In the genomic region with DNA sequence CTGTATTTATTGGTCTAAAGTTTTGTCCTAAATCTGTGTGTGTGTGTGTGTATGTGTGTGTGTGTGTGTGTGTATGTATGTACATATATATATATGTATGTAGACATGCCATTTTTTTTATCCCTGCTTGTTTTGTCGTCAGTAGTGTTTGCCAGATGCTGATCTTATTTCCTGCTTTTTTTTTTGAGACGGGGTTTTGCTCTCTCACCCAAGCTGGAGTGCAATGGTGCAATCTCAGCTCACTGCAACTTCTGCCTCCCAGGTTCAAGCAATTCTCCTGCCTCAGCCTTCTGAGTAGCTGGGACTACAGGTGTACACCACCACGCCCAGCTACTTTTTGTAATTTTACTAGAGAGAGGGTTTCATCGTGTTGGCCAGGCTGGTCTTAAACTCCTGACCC, we compare ENCODE assay signal across 8 cellular contexts. TPM values are rescaled to one million over a fixed set of nuclear protein-coding genes. Genes with fewer than 3 reads are reported as not detected.
A peak's percentile ranks its signal among the peaks of the same experiment; 100 is the strongest.
DNase-seq lines count a peak whose midpoint lies in the region; ATAC-seq, FAIRE-seq and TF ChIP-seq lines count a peak whose summit lies in the region.
"Not testable (repeated sequence)": the region's sequence is repeated elsewhere in the genome, so short reads cannot be mapped to it uniquely, and the experiment has no call there.

No MANE protein-coding gene starts in this region.

- peak; percentile 19 for ATAC-seq in left lobe of liver

- H3K4me1 ChIP-seq in adipocyte (ENCODE audit: control insufficient read depth, insufficient read depth, low read length) (peaks cover 25% of the 10 kb centered on the region), endothelial cell of umbilical vein (ENCODE audit: control insufficient read depth, extremely low read depth, insufficient read depth, low read length) (peaks cover 56% of the 10 kb centered on the region), skeletal muscle satellite cell (ENCODE audit: control insufficient read depth, insufficient read depth, low read length) (peaks cover 11% of the 10 kb centered on the region)

- H4K20me1 ChIP-seq in endothelial cell of umbilical vein (replicated peaks; ENCODE audit: control insufficient read depth, extremely low read depth, insufficient read depth, low read length): not testable (repeated sequence)

- not testable (repeated sequence) for H3K27me3 Mint-ChIP-seq in activated CD4-positive, alpha-beta T cell treated with anti-CD3 and anti-CD28 coated beads, Interleukin-2, amount 10 ng/mL, durations not matched to agents 24 days and 14 days

- dilution Hi-C loops in endothelial cell of umbilical vein (cut with MboI; ENCODE audit: extremely low pct_ligation_motif_present, low sequenced_read_pairs): not testable (repeated sequence)

- peak; percentile 39 to 45 for DNase-seq in AML-193 (lab: John Stamatoyannopoulos, UW)
- DNase-seq in HCEC 1CT: peak; percentile 49
- DNase-seq in OCI-M1 (lab: John Stamatoyannopoulos, UW): peak; percentile 69
- DNase-seq in activated CD4-positive, alpha-beta T cell treated with anti-CD3 and anti-CD28 coated beads, Interleukin-2, amount 10 ng/mL, durations not matched to agents 24 days and 14 days; adipocyte (ENCODE audit: low read depth); left lobe of liver (ENCODE audit: low spot score): not testable (repeated sequence)
- peak; percentile 66 for DNase-seq in endothelial cell of umbilical vein (ENCODE audit: low read depth, low spot score)

- H3K4me3 ChIP-seq in adipocyte (ENCODE audit: low read length) (peak overlapping the region; percentile 72), endothelial cell of umbilical vein (replicated peaks in 1 of 3; ENCODE audit: insufficient read depth in 1 of 3, low read depth in 1 of 3, low read length in 3 of 3) (peak overlapping the region in 2 of 3 experiments; percentile 22 to 32), skeletal muscle satellite cell (ENCODE audit: low read length) (peak overlapping the region; percentile 38)

- H3K36me3 ChIP-seq in adipocyte (ENCODE audit: control insufficient read depth, insufficient read depth, low read length, severe bottlenecking); endothelial cell of umbilical vein (ENCODE audit: control insufficient read depth in 2 of 2, extremely low read depth in 1 of 2, insufficient read depth in 2 of 2, low read length in 2 of 2); skeletal muscle satellite cell (ENCODE audit: insufficient read depth, low read length): not testable (repeated sequence)

- peaks cover 11% of the 10 kb centered on the region for H3K36me3 Mint-ChIP-seq in activated CD4-positive, alpha-beta T cell treated with anti-CD3 and anti-CD28 coated beads, Interleukin-2, amount 10 ng/mL, durations not matched to agents 24 days and 14 days (ENCODE audit: low read depth)

- not testable (repeated sequence) for H3K27me3 ChIP-seq in adipocyte (replicated peaks; ENCODE audit: control insufficient read depth, insufficient read depth, low read length); endothelial cell of umbilical vein (ENCODE audit: control insufficient read depth in 2 of 2, insufficient read depth in 2 of 2, low read length in 2 of 2); skeletal muscle satellite cell (ENCODE audit: control insufficient read depth, insufficient read depth, low read length)

- H3K4me3 Mint-ChIP-seq in activated CD4-positive, alpha-beta T cell treated with anti-CD3 and anti-CD28 coated beads, Interleukin-2, amount 10 ng/mL, durations not matched to agents 24 days and 14 days: peak overlapping the region; percentile 63

- H3K9me3 ChIP-seq in adipocyte (ENCODE audit: control insufficient read depth, low read length); endothelial cell of umbilical vein (replicated peaks; ENCODE audit: control insufficient read depth, insufficient read depth, low read length); skeletal muscle satellite cell (replicated peaks; ENCODE audit: low read length): not testable (repeated sequence)

- peak overlapping the region; percentile 42 for H3K27ac ChIP-seq in endothelial cell of umbilical vein (ENCODE audit: insufficient read depth, low read depth, low read length)

- peak overlapping the region; percentile 84 for H3K4me2 ChIP-seq in endothelial cell of umbilical vein (ENCODE audit: insufficient read depth, low read length)
- H3K4me2 ChIP-seq in skeletal muscle satellite cell (ENCODE audit: low read length): peak overlapping the region; percentile 77

- H3K79me2 ChIP-seq in endothelial cell of umbilical vein (ENCODE audit: control insufficient read depth, insufficient read depth, low read length): peaks cover 100% of the 10 kb centered on the region

- not testable (repeated sequence) for TF ChIP-seq CTCF in endothelial cell of umbilical vein (IDR thresholded peaks at IDR 0.05; ENCODE audit: extremely low read depth in 1 of 2, insufficient read depth in 1 of 2, low read depth in 1 of 2, low read length in 2 of 2)

- H3K27ac Mint-ChIP-seq in activated CD4-positive, alpha-beta T cell treated with anti-CD3 and anti-CD28 coated beads, Interleukin-2, amount 10 ng/mL, durations not matched to agents 24 days and 14 days: not testable (repeated sequence)

- H3K4me1 Mint-ChIP-seq in activated CD4-positive, alpha-beta T cell treated with anti-CD3 and anti-CD28 coated beads, Interleukin-2, amount 10 ng/mL, durations not matched to agents 24 days and 14 days: peaks cover 47% of the 10 kb centered on the region

- POLR2A ChIA-PET in endothelial cell of umbilical vein (lab: Charles Lee): not testable (repeated sequence)

- BruUV-seq in endothelial cell of umbilical vein (replicated peaks; lab: Mats Ljungman, UMichigan): not testable (repeated sequence)

- not testable (repeated sequence) for FAIRE-seq in endothelial cell of umbilical vein (lab: Jason Lieb, UNC)

- not testable (repeated sequence) for H3K9me3 Mint-ChIP-seq in activated CD4-positive, alpha-beta T cell treated with anti-CD3 and anti-CD28 coated beads, Interleukin-2, amount 10 ng/mL, durations not matched to agents 24 days and 14 days

- not testable (repeated sequence) for H2AFZ ChIP-seq in endothelial cell of umbilical vein (ENCODE audit: low read depth, low read length)

- H3K9me1 ChIP-seq in endothelial cell of umbilical vein (replicated peaks; ENCODE audit: control insufficient read depth, extremely low read depth, insufficient read depth, low read length): not testable (repeated sequence)

- CTCF ChIA-PET in endothelial cell of umbilical vein (lab: Charles Lee): interaction anchor here (1.3 to 1.8 kb wide), 4 partner anchors 13 to 126 kb away, joined by 3 to 5 read pairs (median 3); no protein-coding TSS in a partner anchor

- intact Hi-C loops in activated CD4-positive, alpha-beta T cell treated with anti-CD3 and anti-CD28 coated beads, Interleukin-2, amount 10 ng/mL, durations not matched to agents 24 days and 14 days (cut with micrococcal nuclease): loop anchor here (10.0 kb wide), 1 partner anchor 1001 kb away; no protein-coding TSS in a partner anchor
- intact Hi-C loops in endothelial cell of umbilical vein (cut with micrococcal nuclease): loop anchor here (1.0 to 2.0 kb wide), 2 partner anchors 53 to 689 kb away; no protein-coding TSS in a partner anchor

- H3K9ac ChIP-seq in adipocyte (ENCODE audit: low read length); skeletal muscle satellite cell (ENCODE audit: low read depth, low read length): not testable (repeated sequence)
- H3K9ac ChIP-seq in endothelial cell of umbilical vein (replicated peaks; ENCODE audit: extremely low read depth, insufficient read depth, low read length): peak overlapping the region; percentile 22

- TF ChIP-seq POLR2A in endothelial cell of umbilical vein (IDR thresholded peaks at IDR 0.05; ENCODE audit: low read depth, low read length): not testable (repeated sequence)

RNA-seq across cellular contexts. Expression of a gene that starts 6.1 kb away (rescaled TPM):
- 27.3 and 29.0 TPM in 2 replicates for total RNA-seq in activated CD4-positive, alpha-beta T cell treated with anti-CD3 and anti-CD28 coated beads, Interleukin-2, amount 10 ng/mL, durations not matched to agents 24 days and 14 days
- total RNA-seq in endothelial cell of umbilical vein (66.9 and 67.5 TPM in 2 replicates), left lobe of liver (17.2 TPM)
- 13.6 and 14.4 TPM in 2 replicates for polyA plus RNA-seq in endothelial cell of umbilical vein
- polyA plus RNA-seq in endothelial cell of umbilical vein (2011; cell fraction: cytosol; rRNA removed): 17.7 and 18.1 TPM in 2 replicates
- 44.6 and 56.6 TPM in 2 replicates for polyA plus RNA-seq in endothelial cell of umbilical vein (2011; cell fraction: nucleus; rRNA removed)
- 51.0 TPM in 2 replicates for polyA plus RNA-seq in endothelial cell of umbilical vein (2012)
- 66.9 and 78.5 TPM in 2 replicates for polyA minus RNA-seq in endothelial cell of umbilical vein
- 31.7 TPM for polyA minus RNA-seq in endothelial cell of umbilical vein (2011; cell fraction: cytosol; rRNA and poly(A)+ RNA removed)
- 227 and 311 TPM in 2 replicates for polyA minus RNA-seq in endothelial cell of umbilical vein (2011; cell fraction: nucleus; rRNA and poly(A)+ RNA removed)
- 22.1 and 31.9 TPM in 2 replicates for total RNA-seq in skeletal muscle satellite cell (2012; rRNA removed)
